In the genomic region with DNA sequence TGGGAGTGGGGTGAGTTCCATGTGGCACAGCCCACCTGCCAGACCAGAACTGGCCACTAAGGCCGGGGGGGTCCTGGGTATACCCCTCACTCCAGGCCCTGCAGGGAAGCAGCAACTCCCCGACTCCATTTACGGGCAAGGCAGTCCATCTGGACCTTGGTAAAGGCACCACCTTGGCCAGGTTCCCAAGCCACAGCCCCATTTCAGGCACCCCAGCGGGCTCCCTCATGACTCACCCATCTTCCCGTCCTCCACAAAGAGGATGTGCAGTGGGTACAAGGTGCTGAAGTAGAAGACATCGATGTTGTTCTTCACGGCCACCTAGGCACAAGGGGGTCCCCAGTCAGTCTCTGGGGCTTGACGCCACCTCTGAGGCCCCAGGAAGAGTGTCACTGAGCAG, we compare ENCODE assay signal across 24 cellular contexts. TPM values are rescaled to one million over a fixed set of nuclear protein-coding genes. Genes with fewer than 3 reads are reported as not detected.
DNase-seq lines count a peak whose midpoint lies in the region; ATAC-seq and TF ChIP-seq lines count a peak whose summit lies in the region.
"Had no signal": no experiment of that assay in that cellular context is flagged by ENCODE, and none has a peak within 500 bp of the region (broad histone marks: within the 10 kb centered on the region; RNA-seq: fewer than 3 reads in every experiment).

No MANE protein-coding gene starts in this region.

- H3K36me3 Mint-ChIP-seq in MCF 10A (ENCODE audit: insufficient read depth, unreplicated experiment) (peaks cover 37% of the 10 kb centered on the region), memory B cell (peaks cover 41% of the 10 kb centered on the region)
- peaks cover 25% of the 10 kb centered on the region for H3K36me3 Mint-ChIP-seq in stimulated activated effector memory CD8-positive, alpha-beta T cell treated with anti-CD3 and anti-CD28 coated beads, Interleukin-12 subunit alpha, Interleukin-12 subunit beta, amount 100 ng/mL, for 72 hours
- H3K36me3 Mint-ChIP-seq in activated CD4-positive, alpha-beta T cell treated with anti-CD3 and anti-CD28 coated beads, Interleukin-2, amount 10 ng/mL, durations not matched to agents 24 days and 14 days (ENCODE audit: low read depth) = peaks cover 23% of the 10 kb centered on the region
- H3K36me3 Mint-ChIP-seq: activated naive CD4-positive, alpha-beta T cell treated with anti-CD3 and anti-CD28 coated beads, Interleukin-2, amount 50 U/mL, for 72 hours had no signal

- in situ Hi-C loops in mammary epithelial cell (cut with MboI; ENCODE audit: low sequenced_read_pairs in 2 of 2) = no loop called here

- no peak overlapping the region for H3K4me3 ChIP-seq in mammary epithelial cell (replicated peaks in 1 of 3; ENCODE audit: insufficient read depth in 1 of 3, low read depth in 2 of 3, low read length in 3 of 3)
- H3K4me3 ChIP-seq: mucosa of descending colon had no signal

- H4K20me1 ChIP-seq in mammary epithelial cell (ENCODE audit: insufficient read depth, low read length) = no peaks in the 10 kb centered on the region

- no peaks in the 10 kb centered on the region for H3K27me3 Mint-ChIP-seq in MCF 10A (ENCODE audit: insufficient read depth, unreplicated experiment)
- H3K27me3 Mint-ChIP-seq in memory B cell = no peaks in the 10 kb centered on the region
- H3K27me3 Mint-ChIP-seq in activated CD4-positive, alpha-beta T cell treated with anti-CD3 and anti-CD28 coated beads, Interleukin-2, amount 10 ng/mL, durations not matched to agents 24 days and 14 days = no peaks in the 10 kb centered on the region

- CTCF ChIA-PET in MCF 10A (lab: Yijun Ruan, JAX) (no interaction called here), mammary epithelial cell (lab: Charles Lee; ENCODE audit: low non-redundant PET) (no interaction called here)

- no peak for TF ChIP-seq CTCF in MCF 10A (IDR thresholded peaks at IDR 0.05; ENCODE audit: unreplicated experiment)
- TF ChIP-seq CTCF in mammary epithelial cell (conservative IDR thresholded peaks at IDR 0.05 in 1 of 2, IDR thresholded peaks at IDR 0.05 in 1 of 2; ENCODE audit: extremely low read depth in 1 of 2, insufficient read depth in 1 of 2, low read depth in 1 of 2, low read length in 2 of 2) = no peak
- no peak for TF ChIP-seq CTCF in VCaP (conservative IDR thresholded peaks at IDR 0.05)

- no peaks in the 10 kb centered on the region for H3K4me1 ChIP-seq in mammary epithelial cell (ENCODE audit: insufficient read depth, low read length)
- H3K4me1 ChIP-seq: foreskin keratinocyte had no signal

- H3K27ac Mint-ChIP-seq in MCF 10A (ENCODE audit: low read depth, unreplicated experiment) (no peak overlapping the region), memory B cell (peak overlapping the region; percentile 38)
- H3K27ac Mint-ChIP-seq in stimulated activated effector memory CD8-positive, alpha-beta T cell treated with anti-CD3 and anti-CD28 coated beads, Interleukin-12 subunit alpha, Interleukin-12 subunit beta, amount 100 ng/mL, for 72 hours = peak overlapping the region; percentile 50
- no peak overlapping the region for H3K27ac Mint-ChIP-seq in activated CD4-positive, alpha-beta T cell treated with anti-CD3 and anti-CD28 coated beads, Interleukin-2, amount 10 ng/mL, durations not matched to agents 24 days and 14 days
- H3K27ac Mint-ChIP-seq: activated T-helper 1 cell treated with anti-CD3 and anti-CD28 coated beads, Interleukin-12 subunit alpha, Interleukin-12 subunit beta, Interleukin-2, Interleukin-4 antibody, amounts not matched to agents 30 ng/mL and 10 ng/mL and 1 ng/mL, durations not matched to agents 14 hours and 24 hours and 36 hours; CD8-positive, alpha-beta T cell; WTC11 had no signal

- no peak overlapping the region for H3K9ac ChIP-seq in mammary epithelial cell (ENCODE audit: insufficient read depth, low read length)

- intact Hi-C loops in MCF 10A (cut with micrococcal nuclease) = no loop called here
- intact Hi-C loops in mammary epithelial cell (cut with micrococcal nuclease) = no loop called here
- intact Hi-C loops in activated CD4-positive, alpha-beta T cell treated with anti-CD3 and anti-CD28 coated beads, Interleukin-2, amount 10 ng/mL, durations not matched to agents 24 days and 14 days (cut with micrococcal nuclease) = no loop called here

- dilution Hi-C loops in mammary epithelial cell (cut with HindIII; ENCODE audit: low sequenced_read_pairs) = loop anchor here (5.0 kb wide), 1 partner anchor 36 kb away; no protein-coding TSS in a partner anchor

- BruUV-seq in MCF 10A (replicated peaks; lab: Mats Ljungman, UMichigan) = no TSS peak
- no TSS peak for BruUV-seq in mammary epithelial cell (replicated peaks; lab: Mats Ljungman, UMichigan)

- peaks cover 5% of the 10 kb centered on the region for H3K4me1 Mint-ChIP-seq in MCF 10A (ENCODE audit: insufficient read depth, unreplicated experiment)
- no peaks in the 10 kb centered on the region for H3K4me1 Mint-ChIP-seq in memory B cell
- no peaks in the 10 kb centered on the region for H3K4me1 Mint-ChIP-seq in stimulated activated effector memory CD8-positive, alpha-beta T cell treated with anti-CD3 and anti-CD28 coated beads, Interleukin-12 subunit alpha, Interleukin-12 subunit beta, amount 100 ng/mL, for 72 hours
- no peaks in the 10 kb centered on the region for H3K4me1 Mint-ChIP-seq in activated CD4-positive, alpha-beta T cell treated with anti-CD3 and anti-CD28 coated beads, Interleukin-2, amount 10 ng/mL, durations not matched to agents 24 days and 14 days
- H3K4me1 Mint-ChIP-seq: WTC11 had no signal

- H3K36me3 ChIP-seq in mammary epithelial cell (ENCODE audit: insufficient read depth, low read length) = peaks cover 3% of the 10 kb centered on the region

- H3K4me2 ChIP-seq in mammary epithelial cell (ENCODE audit: insufficient read depth, low read depth, low read length) = no peak overlapping the region

- no peaks in the 10 kb centered on the region for H3K9me3 Mint-ChIP-seq in MCF 10A (ENCODE audit: unreplicated experiment)
- H3K9me3 Mint-ChIP-seq in memory B cell = no peaks in the 10 kb centered on the region
- H3K9me3 Mint-ChIP-seq in stimulated activated effector memory CD8-positive, alpha-beta T cell treated with anti-CD3 and anti-CD28 coated beads, Interleukin-12 subunit alpha, Interleukin-12 subunit beta, amount 100 ng/mL, for 72 hours = no peaks in the 10 kb centered on the region
- H3K9me3 Mint-ChIP-seq in activated CD4-positive, alpha-beta T cell treated with anti-CD3 and anti-CD28 coated beads, Interleukin-2, amount 10 ng/mL, durations not matched to agents 24 days and 14 days = no peaks in the 10 kb centered on the region
- H3K9me3 Mint-ChIP-seq: activated naive CD4-positive, alpha-beta T cell treated with anti-CD3 and anti-CD28 coated beads, Interleukin-2, amount 50 U/mL, for 72 hours; activated T-helper 1 cell treated with anti-CD3 and anti-CD28 coated beads, Interleukin-12 subunit alpha, Interleukin-12 subunit beta, Interleukin-2, Interleukin-4 antibody, amounts not matched to agents 30 ng/mL and 10 ng/mL and 1 ng/mL, durations not matched to agents 14 hours and 24 hours and 36 hours; CD8-positive, alpha-beta T cell; H9; WTC11 had no signal

- DNase-seq in MCF 10A (ENCODE audit: unreplicated experiment) (peak; percentile 58), mammary epithelial cell (no peak), memory B cell (ENCODE audit: low spot score in 2 of 2) (no peak), NCI-H1930 (lab: John Stamatoyannopoulos, UW) (no peak), activated gamma-delta T cell treated with Interleukin-2 at 50 U/mL for 16 hours (no peak)
- no peak for DNase-seq in stimulated activated effector memory CD8-positive, alpha-beta T cell treated with anti-CD3 and anti-CD28 coated beads, Interleukin-12 subunit alpha, Interleukin-12 subunit beta, amount 100 ng/mL, for 72 hours (ENCODE audit: low spot score in 2 of 2)
- DNase-seq in activated CD4-positive, alpha-beta T cell treated with anti-CD3 and anti-CD28 coated beads, Interleukin-2, amount 10 ng/mL, durations not matched to agents 24 days and 14 days = no peak
- DNase-seq: DMS153; effector CD4-positive, alpha-beta T cell; foreskin keratinocyte; NCI-H1105; NCI-H2029; NCI-H345; NCI-H774; stimulated activated CD8-positive, alpha-beta memory T cell treated with anti-CD3 and anti-CD28 coated beads, Interleukin-4, amount 100 ng/mL, for 48 hours had no signal

- H3K27ac ChIP-seq in mammary epithelial cell (ENCODE audit: insufficient read depth, low read depth, low read length) (no peak overlapping the region), VCaP (peak overlapping the region; percentile 90; the same call in 1 of the 2 replicates)
- H3K27ac ChIP-seq: 22Rv1, foreskin keratinocyte had no signal

- H3K27me3 ChIP-seq in mammary epithelial cell (ENCODE audit: insufficient read depth, low read length) = no peaks in the 10 kb centered on the region
- H3K27me3 ChIP-seq: foreskin keratinocyte had no signal

- H3K9me3 ChIP-seq in mammary epithelial cell (replicated peaks; ENCODE audit: insufficient read depth, low read length) = no peaks in the 10 kb centered on the region
- H3K9me3 ChIP-seq: mucosa of descending colon had no signal

- H2AFZ ChIP-seq in mammary epithelial cell (ENCODE audit: low read depth, low read length) = no peak overlapping the region

- POLR2A ChIA-PET in MCF 10A (lab: Yijun Ruan, JAX) = no interaction called here

- no peaks in the 10 kb centered on the region for H3K79me2 ChIP-seq in mammary epithelial cell (ENCODE audit: insufficient read depth, low read length)

- WGBS in mammary epithelial cell (ENCODE audit: low coverage, missing lambda C conversion rate) = 87% methylated on average over 6 of the region's 8 CpGs

- ATAC-seq in memory B cell (ENCODE audit: low read depth) = no peak
- no peak for ATAC-seq in stimulated activated effector memory CD8-positive, alpha-beta T cell treated with anti-CD3 and anti-CD28 coated beads, Interleukin-12 subunit alpha, Interleukin-12 subunit beta, amount 100 ng/mL, for 72 hours
- ATAC-seq: activated naive CD4-positive, alpha-beta T cell treated with anti-CD3 and anti-CD28 coated beads, Interleukin-2, amount 50 U/mL, for 72 hours; CD8-positive, alpha-beta T cell; foreskin keratinocyte; mucosa of descending colon; SK-N-SH treated with all-trans-retinoic acid at 6 μM for 48 hours had no signal

- no peak overlapping the region for H3K4me3 Mint-ChIP-seq in MCF 10A (ENCODE audit: unreplicated experiment)
- H3K4me3 Mint-ChIP-seq in memory B cell = no peak overlapping the region
- H3K4me3 Mint-ChIP-seq in stimulated activated effector memory CD8-positive, alpha-beta T cell treated with anti-CD3 and anti-CD28 coated beads, Interleukin-12 subunit alpha, Interleukin-12 subunit beta, amount 100 ng/mL, for 72 hours = no peak overlapping the region
- no peak overlapping the region for H3K4me3 Mint-ChIP-seq in activated CD4-positive, alpha-beta T cell treated with anti-CD3 and anti-CD28 coated beads, Interleukin-2, amount 10 ng/mL, durations not matched to agents 24 days and 14 days
- H3K4me3 Mint-ChIP-seq: activated T-helper 1 cell treated with anti-CD3 and anti-CD28 coated beads, Interleukin-12 subunit alpha, Interleukin-12 subunit beta, Interleukin-2, Interleukin-4 antibody, amounts not matched to agents 30 ng/mL and 10 ng/mL and 1 ng/mL, durations not matched to agents 14 hours and 24 hours and 36 hours; CD8-positive, alpha-beta T cell; H9; WTC11 had no signal

RNA-seq across cellular contexts. Expression of gene RASL10A, which starts 15.7 kb away (rescaled TPM):
- total RNA-seq in MCF 10A (2022) (0.52 and 0.82 TPM in 2 replicates), mammary epithelial cell (under 1 TPM in 1 of 2 donors, not detected in 1; 0.66 TPM)
- not detected for polyA plus RNA-seq in mammary epithelial cell
- polyA minus RNA-seq in mammary epithelial cell = not detected
- 0.30 and 0.64 TPM in 2 replicates for total RNA-seq in activated CD4-positive, alpha-beta T cell treated with anti-CD3 and anti-CD28 coated beads, Interleukin-2, amount 10 ng/mL, durations not matched to agents 24 days and 14 days
- total RNA-seq: foreskin keratinocyte had no signal
- polyA plus RNA-seq: foreskin keratinocyte had no signal

RNA-seq across cellular contexts. Expression of gene GAS2L1, which starts 24.8 kb away (rescaled TPM):
- total RNA-seq in MCF 10A (2022) (15.3 and 17.2 TPM in 2 replicates), mammary epithelial cell (10 to 100 TPM; 15.8 to 29.7 TPM)
- 27.6 TPM for polyA plus RNA-seq in mammary epithelial cell
- polyA minus RNA-seq in mammary epithelial cell = 7.9 TPM
- 1.5 and 2.6 TPM in 2 replicates for total RNA-seq in activated CD4-positive, alpha-beta T cell treated with anti-CD3 and anti-CD28 coated beads, Interleukin-2, amount 10 ng/mL, durations not matched to agents 24 days and 14 days
- total RNA-seq: CD8-positive, alpha-beta T cell had no signal

RNA-seq across cellular contexts. Expression of gene AP1B1, which starts 57.2 kb away (rescaled TPM):
- total RNA-seq in MCF 10A (2022) (67.3 and 69.5 TPM in 2 replicates), mammary epithelial cell (10 to 100 TPM; 68.8 to 87.5 TPM)
- polyA plus RNA-seq in mammary epithelial cell = 94.0 TPM
- 285 TPM for polyA minus RNA-seq in mammary epithelial cell
- total RNA-seq in activated CD4-positive, alpha-beta T cell treated with anti-CD3 and anti-CD28 coated beads, Interleukin-2, amount 10 ng/mL, durations not matched to agents 24 days and 14 days = 79.1 and 83.7 TPM in 2 replicates

Comparison
In these comparisons a context has a peak if more than half of its experiments do, and no peak if none do; other contexts are left out.
1. H3K27ac Mint-ChIP-seq: peak in memory B cell (single experiment) and stimulated activated effector memory CD8-positive, alpha-beta T cell treated with anti-CD3 and anti-CD28 coated beads, Interleukin-12 subunit alpha, Interleukin-12 subunit beta, amount 100 ng/mL, for 72 hours (single experiment); none in MCF 10A (single experiment) and activated CD4-positive, alpha-beta T cell treated with anti-CD3 and anti-CD28 coated beads, Interleukin-2, amount 10 ng/mL, durations not matched to agents 24 days and 14 days (single experiment).